ENCODE assay signal across 26 cellular contexts in genomic region chr11:28250192-28250591, GRCh38.
"Had no signal": no experiment of that assay in that cellular context is flagged by ENCODE, and none has a peak within 500 bp of the region (broad histone marks: within the 10 kb centered on the region; RNA-seq: fewer than 3 reads in every experiment).

No MANE protein-coding gene starts in this region.

- H3K27me3 Mint-ChIP-seq: naive B cell; stimulated activated memory B cell treated with anti-CD40 and anti-IgM and Interleukin-4, amounts not matched to agents 10 μg/mL and 1 μg/mL and 100 μg/mL, for 72 hours; stimulated activated naive CD8-positive, alpha-beta T cell treated with anti-CD3 and anti-CD28 coated beads, Interleukin-15, Interleukin-2, amounts not matched to agents 100 ng/mL and 50 ng/mL, for 24 hours had no signal

- H3K4me3 ChIP-seq: hepatocyte, lung, pancreas, psoas muscle, right lobe of liver, spleen, tibial artery, upper lobe of right lung, vagina had no signal

- H3K36me3 ChIP-seq: pancreas, right lobe of liver, tibial artery, upper lobe of right lung, vagina had no signal

- ATAC-seq: foreskin keratinocyte; left colon; left ventricle myocardium superior; pancreas; psoas muscle; right lobe of liver; stimulated activated memory B cell treated with anti-CD40 and anti-IgM and Interleukin-4, amounts not matched to agents 10 μg/mL and 1 μg/mL and 100 μg/mL, for 72 hours; upper lobe of right lung had no signal

- DNase-seq: effector CD4-positive, alpha-beta T cell; endodermal cell; erythroblast; foreskin keratinocyte; head of caudate nucleus; left colon; left ventricle myocardium superior; mesenchymal stem cell; naive B cell; occipital lobe; pancreas; psoas muscle; retina; right lobe of liver; spleen; stimulated activated CD4-positive, alpha-beta T cell treated with anti-CD3 and anti-CD28 coated beads, Interleukin-15, amount 100 ng/mL, for 24 hours; stimulated activated CD4-positive, alpha-beta T cell treated with anti-CD3 and anti-CD28 coated beads, Interleukin-1b, Interleukin-23, amount 100 ng/mL, for 48 hours; stimulated activated CD4-positive, alpha-beta T cell treated with anti-CD3 and anti-CD28 coated beads, Interleukin-4, amount 100 ng/mL, for 24 hours; tibial artery; upper lobe of right lung had no signal

- H3K4me3 Mint-ChIP-seq: endodermal cell; naive B cell; nephron; stimulated activated memory B cell treated with anti-CD40 and anti-IgM and Interleukin-4, amounts not matched to agents 10 μg/mL and 1 μg/mL and 100 μg/mL, for 72 hours; stimulated activated naive CD8-positive, alpha-beta T cell treated with anti-CD3 and anti-CD28 coated beads, Interleukin-15, Interleukin-2, amounts not matched to agents 100 ng/mL and 50 ng/mL, for 24 hours had no signal

- H3K9me3 ChIP-seq: pancreas, psoas muscle, right lobe of liver, upper lobe of right lung, vagina had no signal

- H3K27ac Mint-ChIP-seq: endodermal cell; naive B cell; nephron; stimulated activated memory B cell treated with anti-CD40 and anti-IgM and Interleukin-4, amounts not matched to agents 10 μg/mL and 1 μg/mL and 100 μg/mL, for 72 hours; stimulated activated naive CD8-positive, alpha-beta T cell treated with anti-CD3 and anti-CD28 coated beads, Interleukin-15, Interleukin-2, amounts not matched to agents 100 ng/mL and 50 ng/mL, for 24 hours had no signal

- H3K27me3 ChIP-seq: foreskin keratinocyte, hepatocyte, pancreas, right lobe of liver, spleen, tibial artery, upper lobe of right lung, vagina had no signal

- H3K27ac ChIP-seq: foreskin keratinocyte, hepatocyte, pancreas, psoas muscle, right lobe of liver, spleen, tibial artery, upper lobe of right lung, vagina had no signal

- H3K4me1 Mint-ChIP-seq: endodermal cell; nephron; stimulated activated memory B cell treated with anti-CD40 and anti-IgM and Interleukin-4, amounts not matched to agents 10 μg/mL and 1 μg/mL and 100 μg/mL, for 72 hours had no signal
